Comparison of ENCODE assay signal across 8 cellular contexts in genomic region chr1:234362558-234362957, GRCh38.
"Had no signal": no experiment of that assay in that cellular context is flagged by ENCODE, and none has a peak within 500 bp of the region (broad histone marks: within the 10 kb centered on the region; RNA-seq: fewer than 3 reads in every experiment).

No MANE protein-coding gene starts in this region.

- H3K4me1 ChIP-seq: HAP-1 had no signal

- H3K36me3 ChIP-seq: HAP-1 had no signal

- H3K9me3 Mint-ChIP-seq: HFFc6 had no signal

- H3K4me1 Mint-ChIP-seq: IgD-negative memory B cell had no signal

- H3K27ac Mint-ChIP-seq: HFFc6, IgD-negative memory B cell had no signal

- H3K36me3 Mint-ChIP-seq: IgD-negative memory B cell had no signal

- H3K4me3 ChIP-seq: HAP-1 had no signal

- ATAC-seq: HCT116 had no signal

- FAIRE-seq: HTR-8/SVneo had no signal

- DNase-seq: GOT3, H7, HFFc6, KG1 had no signal

- H3K9me3 ChIP-seq: HAP-1 had no signal

- H3K4me3 Mint-ChIP-seq: HFFc6 had no signal
